ENCODE assay signal across 21 cellular contexts in genomic region chrX:150700107-150700506, GRCh38. TPM values are rescaled to one million over a fixed set of nuclear protein-coding genes. Genes with fewer than 3 reads are reported as not detected.
DNase-seq lines count a peak whose midpoint lies in the region; ATAC-seq, FAIRE-seq and TF ChIP-seq lines count a peak whose summit lies in the region.
"Had no signal": no experiment of that assay in that cellular context is flagged by ENCODE, and none has a peak within 500 bp of the region (broad histone marks: within the 10 kb centered on the region; RNA-seq: fewer than 3 reads in every experiment).

No MANE protein-coding gene starts in this region.

- ATAC-seq in naive B cell (ENCODE audit: low read depth in 2 of 2) (no peak), GM19463 (IDR thresholded peaks at IDR 0.05; ENCODE audit: unreplicated experiment) (no peak)
- no peak for ATAC-seq in activated CD4-positive, CD25-positive, alpha-beta regulatory T cell treated with anti-CD3 and anti-CD28 coated beads, Interleukin-2, amount 50 U/mL, for 24 hours
- ATAC-seq: HepG2, Panc1, Right ventricle myocardium inferior, T-cell had no signal

- no peak for TF ChIP-seq CTCF in D721Med (IDR thresholded peaks at IDR 0.05; ENCODE audit: insufficient read depth, missing control alignments)

- peaks cover 5 to 11% of the 10 kb centered on the region in 2 donors for H3K36me3 Mint-ChIP-seq in naive B cell

- no peaks in the 10 kb centered on the region for H3K27me3 Mint-ChIP-seq in naive B cell
- H3K27me3 Mint-ChIP-seq: CD4-positive, CD25-positive, alpha-beta regulatory T cell; T-cell had no signal

- peak; percentile 82 for FAIRE-seq in D721Med (lab: Jason Lieb, UNC)
- no peak for FAIRE-seq in GM12891 (lab: Jason Lieb, UNC)
- FAIRE-seq: GM19239, H54, HepG2 had no signal

- DNase-seq in D721Med (ENCODE audit: insufficient read length, low spot score), result no peak
- no peak for DNase-seq in GM12891 (ENCODE audit: insufficient read length, low spot score)
- DNase-seq in NCI-H82 treated with DMSO at 0.1 percent for 48 hours (lab: John Stamatoyannopoulos, UW; ENCODE audit: unreplicated experiment), result peak; percentile 76
- no peak for DNase-seq in naive B cell
- DNase-seq in ecto neural progenitor cell (ENCODE audit: low spot score), result no peak
- DNase-seq: ACHN; AML-193; CD4-positive, CD25-positive, alpha-beta regulatory T cell; KG1; NCI-H1694 treated with DMSO at 0.1 percent for 48 hours; NCI-H2107; NCI-H345; NCI-H748 treated with DMSO at 0.1 percent for 48 hours; T-cell had no signal

- H3K9me3 Mint-ChIP-seq in naive B cell, result peaks cover 0 to 4% (median 0%) of the 10 kb centered on the region in 7 donors
- H3K9me3 Mint-ChIP-seq: T-cell had no signal

- peaks cover 23 to 44% (median 44%) of the 10 kb centered on the region in 3 donors for H3K4me1 Mint-ChIP-seq in naive B cell

- H3K4me3 Mint-ChIP-seq in naive B cell, result peak overlapping the region in 6 of 8 donors; percentile 24 to 68 (median 34)
- H3K4me3 Mint-ChIP-seq: CD4-positive, CD25-positive, alpha-beta regulatory T cell; T-cell had no signal

- TF ChIP-seq POLR2A in GM12891 (IDR thresholded peaks at IDR 0.05; ENCODE audit: low read depth, low read length), result no peak

- H3K27ac Mint-ChIP-seq in naive B cell, result peak overlapping the region in 1 of 6 donors; percentile 36
- H3K27ac Mint-ChIP-seq: CD4-positive, CD25-positive, alpha-beta regulatory T cell had no signal

TF ChIP-seq in GM12891, 5 proteins besides CTCF, POLR2A, EP300 and RAD21:
- peak; percentile 65 for TF ChIP-seq SPI1 (IDR thresholded peaks at IDR 0.05; ENCODE audit: low read depth, low read length)
- no peak for TF ChIP-seq PAX5 (IDR thresholded peaks at IDR 0.05; ENCODE audit: insufficient read depth, low read length, severe bottlenecking)

RNA-seq across cellular contexts. Expression of gene MTMR1, which starts 6.9 kb away (rescaled TPM):
- polyA plus RNA-seq in GM12891 (2012; ENCODE audit: low read depth, missing spikeins), result 16.2 TPM
- 10 to 100 TPM; 22.3 to 38.9 (median 34.5) TPM for polyA plus RNA-seq in naive B cell (ENCODE audit: low read depth in 6 of 6)
